In genomic region chr10:34723746-34724145, GRCh38 we compare ENCODE assay signal across 8 cellular contexts.
DNase-seq lines count a peak whose midpoint lies in the region; ATAC-seq and TF ChIP-seq lines count a peak whose summit lies in the region.

No MANE protein-coding gene starts in this region.

- no peak overlapping the region for H4K8ac ChIP-seq in H9 (replicated peaks; ENCODE audit: insufficient read length, low read depth, low read length)

- no peaks in the 10 kb centered on the region for H3F3A ChIP-seq in OCI-LY1 (ENCODE audit: insufficient read depth, low read length)

- no peak overlapping the region for H3K27ac ChIP-seq in H9 (ENCODE audit: insufficient read length, low read depth, low read length)
- H3K27ac ChIP-seq in OCI-LY1 (ENCODE audit: low read depth, low read length, poor library complexity, severe bottlenecking), result no peak overlapping the region
- H3K27ac ChIP-seq in osteoblast (ENCODE audit: low read depth, low read length), result no peak overlapping the region
- no peak overlapping the region for H3K27ac ChIP-seq in effector memory CD4-positive, alpha-beta T cell (ENCODE audit: insufficient read depth, low read length, poor library complexity, severe bottlenecking)

- H3K4me3 Mint-ChIP-seq in H9, result no peak overlapping the region
- no peak overlapping the region for H3K4me3 Mint-ChIP-seq in activated CD4-positive, alpha-beta T cell treated with anti-CD3 and anti-CD28 coated beads, Interleukin-2, amount 10 ng/mL, durations not matched to agents 24 days and 14 days

- H3K36me3 ChIP-seq in OCI-LY1 (ENCODE audit: insufficient read depth, low read length), result no peaks in the 10 kb centered on the region
- H3K36me3 ChIP-seq in osteoblast (ENCODE audit: insufficient read depth, low read length), result no peaks in the 10 kb centered on the region
- H3K36me3 ChIP-seq in effector memory CD4-positive, alpha-beta T cell (ENCODE audit: control insufficient read depth, insufficient read depth, low read length), result no peaks in the 10 kb centered on the region

- H2BK120ac ChIP-seq in H9 (ENCODE audit: low read depth, low read length, poor library complexity, severe bottlenecking), result no peak overlapping the region

- no peak overlapping the region for H3T11ph ChIP-seq in H9 (ENCODE audit: low read length)

- H2BK15ac ChIP-seq in H9 (ENCODE audit: low read depth, low read length), result no peak overlapping the region

- intact Hi-C loops in activated CD4-positive, alpha-beta T cell treated with anti-CD3 and anti-CD28 coated beads, Interleukin-2, amount 10 ng/mL, durations not matched to agents 24 days and 14 days (cut with micrococcal nuclease), result no loop called here

- H3K79me2 ChIP-seq in H9 (ENCODE audit: insufficient read depth, low read length) (peaks cover 5% of the 10 kb centered on the region; the same call in 1 of the 2 replicates), OCI-LY1 (ENCODE audit: insufficient read depth, low read length) (no peaks in the 10 kb centered on the region), osteoblast (ENCODE audit: insufficient read depth, low read length) (peaks cover 16% of the 10 kb centered on the region)

- H3K23me2 ChIP-seq in H9 (ENCODE audit: insufficient read length, low read depth, low read length, poor library complexity, severe bottlenecking), result no peaks in the 10 kb centered on the region

- H3K4me1 ChIP-seq in H9 (ENCODE audit: insufficient read depth, low read length), result no peaks in the 10 kb centered on the region
- no peaks in the 10 kb centered on the region for H3K4me1 ChIP-seq in OCI-LY1 (ENCODE audit: insufficient read depth, low read length, severe bottlenecking)
- peaks cover 15% of the 10 kb centered on the region for H3K4me1 ChIP-seq in osteoblast (ENCODE audit: insufficient read depth, low read length)
- no peaks in the 10 kb centered on the region for H3K4me1 ChIP-seq in effector memory CD4-positive, alpha-beta T cell (ENCODE audit: control insufficient read depth, insufficient read depth, low read length, poor library complexity, severe bottlenecking)

- no peaks in the 10 kb centered on the region for H3K9me2 ChIP-seq in OCI-LY1 (ENCODE audit: low read depth, low read length)

- H4K5ac ChIP-seq in H9 (ENCODE audit: insufficient read length, low read depth, low read length), result no peak overlapping the region

- no peak overlapping the region for H4K91ac ChIP-seq in H9 (ENCODE audit: insufficient read length, low read depth, low read length)

- no peak overlapping the region for H2AK5ac ChIP-seq in H9 (ENCODE audit: insufficient read length, low read length)

- no peak overlapping the region for H2BK12ac ChIP-seq in H9 (ENCODE audit: insufficient read length, low read depth, low read length)

- peak; percentile 59 for ATAC-seq in esophagus mucosa

- H3K9ac ChIP-seq in H9 (ENCODE audit: extremely low read depth, insufficient read length, low read length), result no peak overlapping the region
- H3K9ac ChIP-seq in OCI-LY1 (ENCODE audit: low read length), result no peak overlapping the region

- H3K4me2 ChIP-seq in H9 (ENCODE audit: insufficient read depth, insufficient read length, low read length) (no peak overlapping the region), OCI-LY1 (ENCODE audit: low read length) (no peak overlapping the region), osteoblast (ENCODE audit: insufficient read depth, low read length) (peak overlapping the region; percentile 71)

- peak; percentile 48; the same call in 2 of the 3 replicates for TF ChIP-seq CTCF in H9 (conservative IDR thresholded peaks at IDR 0.05)
- peak; percentile 13; the same call in 1 of the 2 replicates for TF ChIP-seq CTCF in OCI-LY1 (IDR thresholded peaks at IDR 0.05; ENCODE audit: low read length)
- TF ChIP-seq CTCF in osteoblast (IDR thresholded peaks at IDR 0.05; ENCODE audit: extremely low read depth, low read depth, low read length), result peak; percentile 64

- peaks cover 23 to 24% of the 10 kb centered on the region in 2 experiments for H3K4me1 Mint-ChIP-seq in H9
- H3K4me1 Mint-ChIP-seq in activated CD4-positive, alpha-beta T cell treated with anti-CD3 and anti-CD28 coated beads, Interleukin-2, amount 10 ng/mL, durations not matched to agents 24 days and 14 days, result no peaks in the 10 kb centered on the region

- no peaks in the 10 kb centered on the region for H4K20me1 ChIP-seq in H9 (ENCODE audit: control insufficient read depth, insufficient read depth, insufficient read length)
- H4K20me1 ChIP-seq in OCI-LY1 (ENCODE audit: insufficient read depth, low read length), result no peaks in the 10 kb centered on the region
- H4K20me1 ChIP-seq in osteoblast (ENCODE audit: insufficient read depth, low read length), result peaks cover 17% of the 10 kb centered on the region

- H3K36me3 Mint-ChIP-seq in H9 (ENCODE audit: insufficient read depth in 1 of 3, low read depth in 3 of 3), result no peaks in the 10 kb centered on the region; a peak in 2 of 7 replicates
- no peaks in the 10 kb centered on the region for H3K36me3 Mint-ChIP-seq in activated CD4-positive, alpha-beta T cell treated with anti-CD3 and anti-CD28 coated beads, Interleukin-2, amount 10 ng/mL, durations not matched to agents 24 days and 14 days (ENCODE audit: low read depth)

- no peak overlapping the region for H3K23ac ChIP-seq in H9 (ENCODE audit: insufficient read length, low read depth, low read length)

- no peak overlapping the region for H3K4ac ChIP-seq in H9 (ENCODE audit: low read depth, low read length)

- peaks cover 6% of the 10 kb centered on the region for H3K79me1 ChIP-seq in H9 (ENCODE audit: insufficient read depth, low read depth, low read length, poor library complexity, severe bottlenecking)

- H2BK5ac ChIP-seq in H9 (ENCODE audit: insufficient read length, low read length), result no peak overlapping the region

- DNase-seq in ELR (ENCODE audit: low read depth) (peak; percentile 67), H9 (no peak), osteoblast (ENCODE audit: insufficient read length, low spot score, missing footprints) (no peak), DMS79 treated with DMSO at 0.1 percent for 48 hours (lab: John Stamatoyannopoulos, UW) (no peak)
- DNase-seq in activated CD4-positive, alpha-beta T cell treated with anti-CD3 and anti-CD28 coated beads, Interleukin-2, amount 10 ng/mL, durations not matched to agents 24 days and 14 days, result no peak
- DNase-seq in effector memory CD4-positive, alpha-beta T cell, result no peak

- H3K27me3 Mint-ChIP-seq in H9 (ENCODE audit: low read depth), result no peaks in the 10 kb centered on the region
- peaks cover 4% of the 10 kb centered on the region for H3K27me3 Mint-ChIP-seq in activated CD4-positive, alpha-beta T cell treated with anti-CD3 and anti-CD28 coated beads, Interleukin-2, amount 10 ng/mL, durations not matched to agents 24 days and 14 days

- H2AFZ ChIP-seq in H9 (ENCODE audit: low read length) (no peak overlapping the region), OCI-LY1 (ENCODE audit: low read length) (no peak overlapping the region), osteoblast (ENCODE audit: low read length) (peak overlapping the region; percentile 23)

- no peak overlapping the region for H3K14ac ChIP-seq in H9 (ENCODE audit: insufficient read depth, low read length)

- no peak overlapping the region for H3K56ac ChIP-seq in H9 (ENCODE audit: insufficient read length, low read depth, low read length)

- no CpG with 5 or more reads among the region's 9 CpGs for WGBS in H9 (ENCODE audit: extremely low coverage, insufficient read length, low lambda C conversion rate)

- no peaks in the 10 kb centered on the region for H3K9me3 ChIP-seq in H9 (ENCODE audit: control insufficient read depth, low read depth, low read length)
- no peaks in the 10 kb centered on the region for H3K9me3 ChIP-seq in OCI-LY1 (ENCODE audit: low read length)
- H3K9me3 ChIP-seq in osteoblast (ENCODE audit: low read depth, low read length), result no peaks in the 10 kb centered on the region
- H3K9me3 ChIP-seq in effector memory CD4-positive, alpha-beta T cell (ENCODE audit: control insufficient read depth, low read length), result no peaks in the 10 kb centered on the region

- H3K18ac ChIP-seq in H9 (ENCODE audit: insufficient read length, low read depth, low read length), result no peak overlapping the region

- peak overlapping the region; percentile 15 to 74 (median 39); a peak in 5 of 7 replicates for H3K27ac Mint-ChIP-seq in H9
- H3K27ac Mint-ChIP-seq in activated CD4-positive, alpha-beta T cell treated with anti-CD3 and anti-CD28 coated beads, Interleukin-2, amount 10 ng/mL, durations not matched to agents 24 days and 14 days, result no peak overlapping the region

- no peaks in the 10 kb centered on the region for H3K9me3 Mint-ChIP-seq in H9
- no peaks in the 10 kb centered on the region for H3K9me3 Mint-ChIP-seq in activated CD4-positive, alpha-beta T cell treated with anti-CD3 and anti-CD28 coated beads, Interleukin-2, amount 10 ng/mL, durations not matched to agents 24 days and 14 days

- H3K4me3 ChIP-seq in OCI-LY1 (ENCODE audit: low read depth, low read length, poor library complexity, severe bottlenecking), result no peak overlapping the region
- peak overlapping the region; percentile 50 for H3K4me3 ChIP-seq in osteoblast (ENCODE audit: insufficient read depth, low read length)
- no peak overlapping the region for H3K4me3 ChIP-seq in effector memory CD4-positive, alpha-beta T cell (ENCODE audit: insufficient read depth, low read depth, low read length, poor library complexity, severe bottlenecking)

- H2BK20ac ChIP-seq in H9 (ENCODE audit: low read depth, low read length, poor library complexity, severe bottlenecking), result no peak overlapping the region

- H3K27me3 ChIP-seq in H9 (ENCODE audit: insufficient read depth, low read length), result no peaks in the 10 kb centered on the region
- H3K27me3 ChIP-seq in OCI-LY1 (ENCODE audit: insufficient read depth, low read length), result no peaks in the 10 kb centered on the region
- H3K27me3 ChIP-seq in osteoblast (ENCODE audit: insufficient read depth, low read length), result no peaks in the 10 kb centered on the region
- H3K27me3 ChIP-seq in effector memory CD4-positive, alpha-beta T cell (replicated peaks; ENCODE audit: control insufficient read depth, insufficient read depth, low read length, poor library complexity, severe bottlenecking), result no peaks in the 10 kb centered on the region

Comparison
In these comparisons a context has a peak if more than half of its experiments do, and no peak if none do; other contexts are left out.
1. CTCF ChIP-seq: peak in every context shown above with its lines; median percentile 64 in osteoblast; 48 in H9; 13 in OCI-LY1.